18 cellular contexts compared by ENCODE assay signal in genomic region chr9:121183666-121184423, GRCh38. TPM values are rescaled to one million over a fixed set of nuclear protein-coding genes. Genes with fewer than 3 reads are reported as not detected.
DNase-seq lines count a peak whose midpoint lies in the region; ATAC-seq lines count a peak whose summit lies in the region.
"Had no signal": no experiment of that assay in that cellular context is flagged by ENCODE, and none has a peak within 500 bp of the region (broad histone marks: within the 10 kb centered on the region; RNA-seq: fewer than 3 reads in every experiment).

No MANE protein-coding gene starts in this region.

- H3K9me3 ChIP-seq in Karpas-422 (ENCODE audit: low read length) = no peaks in the 10 kb centered on the region
- H3K9me3 ChIP-seq: mucosa of descending colon had no signal

- peak overlapping the region; percentile 58 for H3K4me2 ChIP-seq in Karpas-422 (ENCODE audit: low read depth, low read length, poor library complexity, severe bottlenecking)

- H3K4me1 Mint-ChIP-seq in activated naive CD4-positive, alpha-beta T cell treated with anti-CD3 and anti-CD28 coated beads for 36 hours (ENCODE audit: low read depth) = peaks cover 65% of the 10 kb centered on the region
- peaks cover 53 to 85% of the 10 kb centered on the region in 2 donors for H3K4me1 Mint-ChIP-seq in immature natural killer cell
- peaks cover 33 to 39% of the 10 kb centered on the region in 2 donors for H3K4me1 Mint-ChIP-seq in stimulated activated naive B cell treated with anti-CD40 and anti-IgM and Interleukin-4, amounts not matched to agents 10 μg/mL and 1 μg/mL and 100 μg/mL, for 72 hours

- H3K9ac ChIP-seq in Karpas-422 (ENCODE audit: low read length) = peak overlapping the region; percentile 32
- H3K9ac ChIP-seq: parathyroid adenoma had no signal

- ATAC-seq in stimulated activated naive B cell treated with anti-CD40 and anti-IgM and Interleukin-4, amounts not matched to agents 10 μg/mL and 1 μg/mL and 100 μg/mL, for 72 hours (replicated peaks) = peak in 1 of 2 donors; percentile 25
- no peak for ATAC-seq in HG02884 (IDR thresholded peaks at IDR 0.05; ENCODE audit: unreplicated experiment)
- ATAC-seq: mucosa of descending colon had no signal

- H3K27me3 Mint-ChIP-seq in activated naive CD4-positive, alpha-beta T cell treated with anti-CD3 and anti-CD28 coated beads for 36 hours (ENCODE audit: low read depth) = no peaks in the 10 kb centered on the region
- H3K27me3 Mint-ChIP-seq in immature natural killer cell (ENCODE audit: low read depth in 3 of 3) = no peaks in the 10 kb centered on the region
- no peaks in the 10 kb centered on the region for H3K27me3 Mint-ChIP-seq in stimulated activated naive B cell treated with anti-CD40 and anti-IgM and Interleukin-4, amounts not matched to agents 10 μg/mL and 1 μg/mL and 100 μg/mL, for 72 hours

- DNase-seq in activated naive CD4-positive, alpha-beta T cell treated with anti-CD3 and anti-CD28 coated beads for 36 hours = no peak
- no peak for DNase-seq in activated naive CD4-positive, alpha-beta T cell treated with Interleukin-2 at 50 U/mL for 16 hours
- no peak for DNase-seq in Karpas-422
- DNase-seq in immature natural killer cell = no peak
- DNase-seq in stimulated activated naive B cell treated with anti-CD40 and anti-IgM and Interleukin-4, amounts not matched to agents 10 μg/mL and 1 μg/mL and 100 μg/mL, for 72 hours = no peak
- DNase-seq in SHP77 treated with DMSO at 0.1 percent for 48 hours (lab: John Stamatoyannopoulos, UW) = no peak
- no peak for DNase-seq in mesenteric fat pad (ENCODE audit: low spot score)
- DNase-seq: activated T-cell treated with anti-CD3 and anti-CD28 coated beads, Interleukin-2, amount 50 U/mL, for 48 hours; DMS 273 treated with DMSO at 0.1 percent for 48 hours; glutamatergic neuron; GOT3; mucosa of descending colon; NCI-H187 treated with DMSO at 0.1 percent for 48 hours; NCI-H526; substantia nigra; T-helper 1 cell had no signal

- H4K20me1 ChIP-seq in Karpas-422 (ENCODE audit: insufficient read depth, low read depth, low read length) = peaks cover 9% of the 10 kb centered on the region

- no peaks in the 10 kb centered on the region for H3K27me3 ChIP-seq in Karpas-422 (ENCODE audit: low read length)

- peaks cover 87% of the 10 kb centered on the region for H3K4me1 ChIP-seq in Karpas-422 (ENCODE audit: low read length)

- H3K36me3 Mint-ChIP-seq in activated naive CD4-positive, alpha-beta T cell treated with anti-CD3 and anti-CD28 coated beads for 36 hours (ENCODE audit: low read depth) = peaks cover 33% of the 10 kb centered on the region
- peaks cover 0 to 23% (median 4%) of the 10 kb centered on the region in 3 donors for H3K36me3 Mint-ChIP-seq in immature natural killer cell
- H3K36me3 Mint-ChIP-seq in stimulated activated naive B cell treated with anti-CD40 and anti-IgM and Interleukin-4, amounts not matched to agents 10 μg/mL and 1 μg/mL and 100 μg/mL, for 72 hours = peaks cover 28 to 48% of the 10 kb centered on the region in 2 donors

- CTCF ChIA-PET in activated naive CD4-positive, alpha-beta T cell treated with anti-CD3 and anti-CD28 coated beads for 36 hours (lab: Charles Lee) = interaction anchor here (0.8 to 0.9 kb wide), 2 partner anchors 12 to 15 kb away, joined by 3 to 4 read pairs; no protein-coding TSS in a partner anchor

- intact Hi-C loops in activated naive CD4-positive, alpha-beta T cell treated with anti-CD3 and anti-CD28 coated beads for 36 hours (cut with micrococcal nuclease) = no loop called here

- no peak overlapping the region for H3K4me3 Mint-ChIP-seq in activated naive CD4-positive, alpha-beta T cell treated with anti-CD3 and anti-CD28 coated beads for 36 hours
- no peak overlapping the region for H3K4me3 Mint-ChIP-seq in immature natural killer cell
- H3K4me3 Mint-ChIP-seq in stimulated activated naive B cell treated with anti-CD40 and anti-IgM and Interleukin-4, amounts not matched to agents 10 μg/mL and 1 μg/mL and 100 μg/mL, for 72 hours = no peak overlapping the region

- peak overlapping the region; percentile 77 for H3K27ac Mint-ChIP-seq in activated naive CD4-positive, alpha-beta T cell treated with anti-CD3 and anti-CD28 coated beads for 36 hours
- peak overlapping the region in 5 of 6 donors; percentile 34 to 84 (median 81) for H3K27ac Mint-ChIP-seq in immature natural killer cell
- peak overlapping the region; percentile 89 for H3K27ac Mint-ChIP-seq in stimulated activated naive B cell treated with anti-CD40 and anti-IgM and Interleukin-4, amounts not matched to agents 10 μg/mL and 1 μg/mL and 100 μg/mL, for 72 hours

- no peaks in the 10 kb centered on the region for H3K9me3 Mint-ChIP-seq in activated naive CD4-positive, alpha-beta T cell treated with anti-CD3 and anti-CD28 coated beads for 36 hours
- H3K9me3 Mint-ChIP-seq in immature natural killer cell = no peaks in the 10 kb centered on the region
- no peaks in the 10 kb centered on the region for H3K9me3 Mint-ChIP-seq in stimulated activated naive B cell treated with anti-CD40 and anti-IgM and Interleukin-4, amounts not matched to agents 10 μg/mL and 1 μg/mL and 100 μg/mL, for 72 hours

- peak overlapping the region; percentile 15; the same call in 1 of the 2 replicates for H3K4me3 ChIP-seq in Karpas-422 (ENCODE audit: low read length)
- H3K4me3 ChIP-seq: mucosa of descending colon had no signal

- peaks cover 91% of the 10 kb centered on the region for H3K79me2 ChIP-seq in Karpas-422 (ENCODE audit: low read length)
- H3K79me2 ChIP-seq: parathyroid adenoma had no signal

- H3K27ac ChIP-seq in Karpas-422 (ENCODE audit: low read length) = peak overlapping the region; percentile 83
- H3K27ac ChIP-seq: parathyroid adenoma had no signal

- H3K36me3 ChIP-seq in Karpas-422 (ENCODE audit: insufficient read depth, low read length) = peaks cover 46% of the 10 kb centered on the region

- no peaks in the 10 kb centered on the region for H3K9me2 ChIP-seq in Karpas-422 (replicated peaks; ENCODE audit: insufficient read depth, low read length)

- H2AFZ ChIP-seq in Karpas-422 (ENCODE audit: low read length) = no peak overlapping the region
- H2AFZ ChIP-seq: parathyroid adenoma had no signal

RNA-seq across cellular contexts. Expression of gene RAB14, which starts 17.8 kb away (rescaled TPM):
- total RNA-seq in activated naive CD4-positive, alpha-beta T cell treated with anti-CD3 and anti-CD28 coated beads for 36 hours = 10 to 100 TPM; 61.1 to 64.2 TPM
- 17.4 and 49.5 TPM in 2 replicates for total RNA-seq in Karpas-422 (2014; rRNA removed; shearing (Covaris generic); ENCODE audit: low replicate concordance)
- 10 to 100 TPM; 28.2 to 44.9 (median 36.0) TPM for polyA plus RNA-seq in immature natural killer cell
- 56.9 TPM for total RNA-seq in mesenteric fat pad
